In the genomic region with DNA sequence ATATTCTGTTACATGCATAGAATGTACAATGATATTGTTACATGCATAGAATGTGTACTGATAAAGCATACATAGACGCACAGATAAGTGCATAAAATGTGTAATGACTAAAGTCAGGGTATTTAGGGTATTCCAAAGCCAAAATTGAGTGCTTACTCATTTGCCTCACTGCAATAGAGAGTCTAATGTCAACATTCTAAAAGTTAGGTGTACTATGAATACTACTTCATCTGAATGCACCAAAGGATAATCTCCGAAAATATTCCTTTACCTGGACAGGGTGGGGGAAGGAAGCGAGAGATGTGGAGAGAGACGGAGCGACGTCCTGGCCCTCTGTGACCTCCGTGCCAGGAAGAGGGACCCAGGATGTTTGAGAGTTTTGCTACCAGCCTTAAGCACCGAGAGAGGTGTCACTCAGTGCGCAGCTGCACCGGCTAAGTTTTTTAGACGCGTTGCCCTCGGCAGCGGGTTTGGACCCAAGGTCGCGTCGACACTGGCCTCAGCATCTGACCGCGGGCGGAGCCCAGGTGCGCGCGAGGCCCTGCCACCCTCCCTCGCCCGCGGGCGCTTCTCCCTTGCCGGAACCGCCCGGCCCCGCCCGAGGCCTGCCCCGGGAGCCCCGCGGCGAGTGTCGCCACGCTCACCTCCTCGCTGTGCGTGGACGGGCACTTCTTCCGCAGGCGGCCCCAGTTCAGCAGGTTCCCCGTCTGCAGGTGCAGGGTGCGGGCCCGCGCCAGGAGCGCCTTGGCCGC, we compare ENCODE assay signal across 1 cellular context.
TF ChIP-seq lines count a peak whose summit lies in the region.

No MANE protein-coding gene starts in this region.

TF ChIP-seq in IMR-90, 13 proteins besides CTCF, POLR2A, EP300 and RAD21:
- TF ChIP-seq MAZ (IDR thresholded peaks at IDR 0.05; ENCODE audit: borderline replicate concordance, low read depth, low read length) = no peak
- TF ChIP-seq CEBPB (IDR thresholded peaks at IDR 0.05; ENCODE audit: low read depth, low read length) = no peak
- TF ChIP-seq, protein P1, sequence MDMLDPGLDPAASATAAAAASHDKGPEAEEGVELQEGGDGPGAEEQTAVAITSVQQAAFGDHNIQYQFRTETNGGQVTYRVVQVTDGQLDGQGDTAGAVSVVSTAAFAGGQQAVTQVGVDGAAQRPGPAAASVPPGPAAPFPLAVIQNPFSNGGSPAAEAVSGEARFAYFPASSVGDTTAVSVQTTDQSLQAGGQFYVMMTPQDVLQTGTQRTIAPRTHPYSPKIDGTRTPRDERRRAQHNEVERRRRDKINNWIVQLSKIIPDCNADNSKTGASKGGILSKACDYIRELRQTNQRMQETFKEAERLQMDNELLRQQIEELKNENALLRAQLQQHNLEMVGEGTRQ (IDR thresholded peaks at IDR 0.05; ENCODE audit: low read depth, low read length) = no peak
- TF ChIP-seq FOS (IDR thresholded peaks at IDR 0.05; ENCODE audit: low read depth, low read length) = no peak
- TF ChIP-seq MAFK (IDR thresholded peaks at IDR 0.05; ENCODE audit: low read depth, low read length) = no peak
- no peak for TF ChIP-seq BHLHE40 (IDR thresholded peaks at IDR 0.05; ENCODE audit: low read depth, low read length)
- no peak for TF ChIP-seq RFX5 (IDR thresholded peaks at IDR 0.05; ENCODE audit: low read depth, low read length)
- no peak for TF ChIP-seq ELK1 (IDR thresholded peaks at IDR 0.05; ENCODE audit: borderline replicate concordance, low read depth, low read length)
- TF ChIP-seq RCOR1 (IDR thresholded peaks at IDR 0.05; ENCODE audit: insufficient replicate concordance, low read length) = no peak
- no peak for TF ChIP-seq NFE2L2 (IDR thresholded peaks at IDR 0.05; ENCODE audit: low read depth, low read length)
- TF ChIP-seq MXI1 (IDR thresholded peaks at IDR 0.05; ENCODE audit: borderline replicate concordance, low read depth, low read length) = no peak
- TF ChIP-seq SMC3 (IDR thresholded peaks at IDR 0.05; ENCODE audit: low read depth, low read length) = no peak
- TF ChIP-seq CHD1 (IDR thresholded peaks at IDR 0.05; ENCODE audit: low read depth, low read length) = no peak
